ENCODE assay signal across 1 cellular context in genomic region chr19:43704002-43704705, GRCh38.
TF ChIP-seq lines count a peak whose summit lies in the region.

No MANE protein-coding gene starts in this region.

TF ChIP-seq in HepG2, 621 proteins besides CTCF, POLR2A, EP300 and RAD21 (continued from another document and continues in another):
- no peak for TF ChIP-seq TCF7 (IDR thresholded peaks at IDR 0.05; ENCODE audit: low read depth)
- no peak for TF ChIP-seq SNAPC4 (CRISPR knock-in tag; IDR thresholded peaks at IDR 0.05)
- no peak for TF ChIP-seq FIP1L1 (IDR thresholded peaks at IDR 0.05; ENCODE audit: borderline replicate concordance, insufficient read depth, low read depth, low read length)
- no peak for TF ChIP-seq ZNF607 (CRISPR knock-in tag; IDR thresholded peaks at IDR 0.05; ENCODE audit: borderline replicate concordance)
- peak; percentile 51; the same call in 1 of the 2 replicates for TF ChIP-seq GABPB1 (CRISPR knock-in tag; IDR thresholded peaks at IDR 0.05)
- no peak for TF ChIP-seq ZBTB8A (CRISPR knock-in tag; IDR thresholded peaks at IDR 0.05; ENCODE audit: borderline replicate concordance, low read depth)
- TF ChIP-seq SNAPC2 (CRISPR knock-in tag; IDR thresholded peaks at IDR 0.05): no peak
- no peak for TF ChIP-seq CEBPZ (IDR thresholded peaks at IDR 0.05; ENCODE audit: low read length)
- no peak for TF ChIP-seq ZNF33A (CRISPR knock-in tag; IDR thresholded peaks at IDR 0.05; ENCODE audit: borderline replicate concordance)
- no peak for TF ChIP-seq ZNF382 (CRISPR knock-in tag; IDR thresholded peaks at IDR 0.05; ENCODE audit: borderline replicate concordance)
- TF ChIP-seq ZNF704 (CRISPR knock-in tag; IDR thresholded peaks at IDR 0.05; ENCODE audit: borderline replicate concordance): no peak
- no peak for TF ChIP-seq ZNF503 (CRISPR knock-in tag; IDR thresholded peaks at IDR 0.05)
- TF ChIP-seq CHCHD3 (CRISPR knock-in tag; IDR thresholded peaks at IDR 0.05): no peak
- TF ChIP-seq PHF8 (CRISPR knock-in tag; IDR thresholded peaks at IDR 0.05): no peak
- no peak for TF ChIP-seq CENPX (CRISPR knock-in tag; IDR thresholded peaks at IDR 0.05)
- TF ChIP-seq ETV5 (CRISPR knock-in tag; IDR thresholded peaks at IDR 0.05; ENCODE audit: borderline replicate concordance): peak; percentile 81
- no peak for TF ChIP-seq GMEB2 (CRISPR knock-in tag; IDR thresholded peaks at IDR 0.05; ENCODE audit: low read depth)
- peak; percentile 26; the same call in 1 of the 2 replicates for TF ChIP-seq HNF4G (IDR thresholded peaks at IDR 0.05; ENCODE audit: borderline replicate concordance, low read depth, low read length)
- TF ChIP-seq HNF4G (CRISPR knock-in tag; IDR thresholded peaks at IDR 0.05; ENCODE audit: borderline replicate concordance, low read depth): no peak; the same call in 1 of the 2 replicates
- no peak for TF ChIP-seq PAF1 (CRISPR knock-in tag; IDR thresholded peaks at IDR 0.05)
- no peak for TF ChIP-seq THAP8 (CRISPR knock-in tag; IDR thresholded peaks at IDR 0.05; ENCODE audit: borderline replicate concordance)
- TF ChIP-seq FOXM1 (CRISPR knock-in tag; IDR thresholded peaks at IDR 0.05): no peak
- TF ChIP-seq JARID2 (CRISPR knock-in tag; IDR thresholded peaks at IDR 0.05; ENCODE audit: insufficient replicate concordance): no peak
- no peak for TF ChIP-seq RERE (CRISPR knock-in tag; IDR thresholded peaks at IDR 0.05; ENCODE audit: low read depth)
- no peak for TF ChIP-seq MEIS2 (CRISPR knock-in tag; IDR thresholded peaks at IDR 0.05)
- no peak for TF ChIP-seq SIX1 (CRISPR knock-in tag; IDR thresholded peaks at IDR 0.05; ENCODE audit: borderline replicate concordance)
- TF ChIP-seq CBX1 (IDR thresholded peaks at IDR 0.05; ENCODE audit: low read depth): no peak
- no peak for TF ChIP-seq PHF5A (CRISPR knock-in tag; IDR thresholded peaks at IDR 0.05; ENCODE audit: low read depth, unreplicated experiment)
- TF ChIP-seq DR1 (CRISPR knock-in tag; IDR thresholded peaks at IDR 0.05): no peak
- no peak for TF ChIP-seq KLF15 (CRISPR knock-in tag; IDR thresholded peaks at IDR 0.05; ENCODE audit: borderline replicate concordance)
- no peak for TF ChIP-seq RORA (CRISPR knock-in tag; IDR thresholded peaks at IDR 0.05)
- no peak for TF ChIP-seq KAT7 (CRISPR knock-in tag; IDR thresholded peaks at IDR 0.05; ENCODE audit: borderline replicate concordance)
- no peak for TF ChIP-seq ZKSCAN8 (CRISPR knock-in tag; IDR thresholded peaks at IDR 0.05; ENCODE audit: borderline replicate concordance)
- 0 out of 2 replicates have a peak, but pooled peaks have one; percentile 21 for TF ChIP-seq IKZF5 (CRISPR knock-in tag; IDR thresholded peaks at IDR 0.05)
- TF ChIP-seq SRY (CRISPR knock-in tag; IDR thresholded peaks at IDR 0.05): no peak
- TF ChIP-seq ZNF567 (CRISPR knock-in tag; IDR thresholded peaks at IDR 0.05; ENCODE audit: borderline replicate concordance): no peak
- TF ChIP-seq FOXK2 (IDR thresholded peaks at IDR 0.05): no peak
- TF ChIP-seq ZNF180 (CRISPR knock-in tag; IDR thresholded peaks at IDR 0.05; ENCODE audit: borderline replicate concordance, low read depth): no peak
- TF ChIP-seq MYNN (CRISPR knock-in tag; IDR thresholded peaks at IDR 0.05; ENCODE audit: low read depth): no peak
- TF ChIP-seq HNF4A (CRISPR knock-in tag; IDR thresholded peaks at IDR 0.05): peak; percentile 65; the same call in 1 of the 2 replicates
- TF ChIP-seq GLMP (CRISPR knock-in tag; IDR thresholded peaks at IDR 0.05; ENCODE audit: borderline replicate concordance): no peak
